ENCODE assay signal across 34 cellular contexts in the genomic region with DNA sequence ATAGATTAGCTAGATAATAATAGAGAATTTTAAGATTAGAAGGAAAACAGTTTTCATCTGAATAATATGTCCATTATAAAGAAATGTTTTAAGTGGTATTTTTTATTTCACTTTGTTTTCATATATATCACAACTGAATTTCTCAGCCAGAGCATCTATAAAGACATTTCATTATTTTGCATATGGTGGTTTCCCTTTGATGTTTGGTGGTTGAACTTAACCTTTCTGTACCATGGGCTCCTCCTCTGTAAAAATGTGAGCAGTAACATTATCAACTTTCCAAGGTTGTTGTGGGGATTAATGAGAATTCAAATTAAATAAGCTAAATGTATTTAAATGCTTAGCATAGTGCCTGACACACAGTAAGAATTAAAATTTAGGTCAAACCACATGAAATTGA.
"Had no signal": no experiment of that assay in that cellular context is flagged by ENCODE, and none has a peak within 500 bp of the region (broad histone marks: within the 10 kb centered on the region; RNA-seq: fewer than 3 reads in every experiment).

No MANE protein-coding gene starts in this region.

- H3K4me1 Mint-ChIP-seq: activated naive CD4-positive, alpha-beta T cell treated with anti-CD3 and anti-CD28 coated beads, Interleukin-2, amount 10 ng/mL, durations not matched to agents 7 days and 5 days; activated naive CD4-positive, alpha-beta T cell treated with anti-CD3 and anti-CD28 coated beads, Interleukin-2, amount 50 U/mL, for 24 hours; activated naive CD8-positive, alpha-beta T cell treated with anti-CD3 and anti-CD28 coated beads, Interleukin-2, amount 10 ng/mL, durations not matched to agents 7 days and 5 days; activated T-helper 17 cell treated with anti-CD3 and anti-CD28 coated beads, Interleukin-2, amount 50 U/mL, for 72 hours; central memory CD8-positive, alpha-beta T cell had no signal

- H3K36me3 Mint-ChIP-seq: activated naive CD4-positive, alpha-beta T cell treated with anti-CD3 and anti-CD28 coated beads, Interleukin-2, amount 10 ng/mL, durations not matched to agents 7 days and 5 days; activated naive CD4-positive, alpha-beta T cell treated with anti-CD3 and anti-CD28 coated beads, Interleukin-2, amount 50 U/mL, for 24 hours; activated naive CD4-positive, alpha-beta T cell treated with anti-CD3 and anti-CD28 coated beads, Interleukin-2, amount 50 U/mL, for 72 hours; activated naive CD8-positive, alpha-beta T cell; activated naive CD8-positive, alpha-beta T cell treated with anti-CD3 and anti-CD28 coated beads for 36 hours; activated naive CD8-positive, alpha-beta T cell treated with anti-CD3 and anti-CD28 coated beads, Interleukin-2, amount 10 ng/mL, durations not matched to agents 7 days and 5 days; brain had no signal

- H3K27me3 Mint-ChIP-seq: activated naive CD4-positive, alpha-beta T cell treated with anti-CD3 and anti-CD28 coated beads, Interleukin-2, amount 10 ng/mL, durations not matched to agents 7 days and 5 days; activated naive CD8-positive, alpha-beta T cell treated with anti-CD3 and anti-CD28 coated beads, Interleukin-2, amount 50 U/mL, for 24 hours; activated T-helper 17 cell treated with anti-CD3 and anti-CD28 coated beads, Interleukin-2, amount 50 U/mL, for 72 hours; brain had no signal

- DNase-seq: activated effector memory CD4-positive, alpha-beta T cell treated with anti-CD3 and anti-CD28 coated beads, Interleukin-2, amount 50 U/mL, for 16 hours; activated effector memory CD4-positive, alpha-beta T cell treated with Interleukin-2 at 50 U/mL for 16 hours; activated gamma-delta T cell; activated gamma-delta T cell treated with Interleukin-2 at 50 U/mL for 16 hours; activated naive CD4-positive, alpha-beta T cell; activated naive CD4-positive, alpha-beta T cell treated with anti-CD3 and anti-CD28 coated beads for 36 hours; activated naive CD4-positive, alpha-beta T cell treated with anti-CD3 and anti-CD28 coated beads, Interleukin-2, amount 10 ng/mL, durations not matched to agents 7 days and 5 days; activated naive CD4-positive, alpha-beta T cell treated with anti-CD3 and anti-CD28 coated beads, Interleukin-2, amount 50 U/mL, for 16 hours; activated naive CD4-positive, alpha-beta T cell treated with Interleukin-2 at 50 U/mL for 16 hours; activated naive CD8-positive, alpha-beta T cell treated with anti-CD3 and anti-CD28 coated beads for 36 hours; activated naive CD8-positive, alpha-beta T cell treated with anti-CD3 and anti-CD28 coated beads, Interleukin-2, amount 10 ng/mL, durations not matched to agents 7 days and 5 days; activated naive CD8-positive, alpha-beta T cell treated with anti-CD3 and anti-CD28 coated beads, Interleukin-2, amount 50 U/mL, for 24 hours; activated T-cell treated with anti-CD3 and anti-CD28 coated beads, Interleukin-2, amount 50 U/mL, for 24 hours; activated T-cell treated with anti-CD3 and anti-CD28 coated beads, Interleukin-2, amount 50 U/mL, for 4 hours; activated T-cell treated with anti-CD3 and anti-CD28 coated beads, Interleukin-2, amount 50 U/mL, for 48 hours; activated T-cell treated with anti-CD3 and anti-CD28 coated beads, Interleukin-2, amount 50 U/mL, for 72 hours; adrenal gland; amniotic stem cell; amygdala; anterior cingulate cortex; aorta; body of pancreas; brain microvascular endothelial cell; caudate nucleus; central memory CD4-positive, alpha-beta T cell; cerebellar nuclear complex had no signal

- H3K9me3 Mint-ChIP-seq: activated naive CD4-positive, alpha-beta T cell treated with anti-CD3 and anti-CD28 coated beads for 36 hours; activated naive CD4-positive, alpha-beta T cell treated with anti-CD3 and anti-CD28 coated beads, Interleukin-2, amount 10 ng/mL, durations not matched to agents 7 days and 5 days; activated naive CD4-positive, alpha-beta T cell treated with anti-CD3 and anti-CD28 coated beads, Interleukin-2, amount 50 U/mL, for 24 hours; activated naive CD4-positive, alpha-beta T cell treated with anti-CD3 and anti-CD28 coated beads, Interleukin-2, amount 50 U/mL, for 72 hours; activated naive CD8-positive, alpha-beta T cell treated with anti-CD3 and anti-CD28 coated beads for 36 hours; activated naive CD8-positive, alpha-beta T cell treated with anti-CD3 and anti-CD28 coated beads, Interleukin-2, amount 10 ng/mL, durations not matched to agents 7 days and 5 days; activated naive CD8-positive, alpha-beta T cell treated with anti-CD3 and anti-CD28 coated beads, Interleukin-2, amount 50 U/mL, for 24 hours; activated T-cell treated with anti-CD3 and anti-CD28 coated beads, Interleukin-2, amount 50 U/mL, for 24 hours; activated T-cell treated with anti-CD3 and anti-CD28 coated beads, Interleukin-2, amount 50 U/mL, for 4 hours; activated T-cell treated with anti-CD3 and anti-CD28 coated beads, Interleukin-2, amount 50 U/mL, for 72 hours; activated T-helper 1 cell treated with anti-CD3 and anti-CD28 coated beads, Interleukin-12 subunit alpha, Interleukin-12 subunit beta, Interleukin-2, Interleukin-4 antibody, amounts not matched to agents 30 ng/mL and 10 ng/mL and 1 ng/mL, durations not matched to agents 14 hours and 24 hours and 36 hours; activated T-helper 17 cell treated with anti-CD3 and anti-CD28 coated beads, Interleukin-2, amount 50 U/mL, for 72 hours; activated T-helper 2 cell treated with anti-CD3 and anti-CD28 coated beads, Interferon-gamma antibody, Interleukin-2, Interleukin-4, amounts not matched to agents 10 μg/mL and 5 μg/mL and 100 μg/mL, durations not matched to agents 14 hours and 24 hours and 36 hours had no signal

- ATAC-seq: activated naive CD4-positive, alpha-beta T cell treated with anti-CD3 and anti-CD28 coated beads, Interleukin-2, amount 50 U/mL, for 72 hours; activated naive CD8-positive, alpha-beta T cell treated with anti-CD3 and anti-CD28 coated beads, Interleukin-2, amount 50 U/mL, for 24 hours; activated T-cell treated with anti-CD3 and anti-CD28 coated beads, Interleukin-2, amount 50 U/mL, for 4 hours; activated T-cell treated with anti-CD3 and anti-CD28 coated beads, Interleukin-2, amount 50 U/mL, for 72 hours; activated T-helper 17 cell treated with anti-CD3 and anti-CD28 coated beads, Interleukin-2, amount 50 U/mL, for 72 hours; body of pancreas had no signal

- H3K27ac Mint-ChIP-seq: activated naive CD4-positive, alpha-beta T cell treated with anti-CD3 and anti-CD28 coated beads for 36 hours; activated naive CD4-positive, alpha-beta T cell treated with anti-CD3 and anti-CD28 coated beads, Interleukin-2, amount 10 ng/mL, durations not matched to agents 7 days and 5 days; activated naive CD4-positive, alpha-beta T cell treated with anti-CD3 and anti-CD28 coated beads, Interleukin-2, amount 50 U/mL, for 24 hours; activated naive CD4-positive, alpha-beta T cell treated with anti-CD3 and anti-CD28 coated beads, Interleukin-2, amount 50 U/mL, for 72 hours; activated naive CD8-positive, alpha-beta T cell; activated naive CD8-positive, alpha-beta T cell treated with anti-CD3 and anti-CD28 coated beads for 36 hours; activated naive CD8-positive, alpha-beta T cell treated with anti-CD3 and anti-CD28 coated beads, Interleukin-2, amount 10 ng/mL, durations not matched to agents 7 days and 5 days; activated naive CD8-positive, alpha-beta T cell treated with anti-CD3 and anti-CD28 coated beads, Interleukin-2, amount 50 U/mL, for 24 hours; activated T-cell treated with anti-CD3 and anti-CD28 coated beads, Interleukin-2, amount 50 U/mL, for 24 hours; activated T-cell treated with anti-CD3 and anti-CD28 coated beads, Interleukin-2, amount 50 U/mL, for 72 hours; activated T-helper 1 cell treated with anti-CD3 and anti-CD28 coated beads, Interleukin-12 subunit alpha, Interleukin-12 subunit beta, Interleukin-2, Interleukin-4 antibody, amounts not matched to agents 30 ng/mL and 10 ng/mL and 1 ng/mL, durations not matched to agents 14 hours and 24 hours and 36 hours; activated T-helper 17 cell treated with anti-CD3 and anti-CD28 coated beads, Interleukin-2, amount 50 U/mL, for 72 hours; activated T-helper 2 cell treated with anti-CD3 and anti-CD28 coated beads, Interferon-gamma antibody, Interleukin-2, Interleukin-4, amounts not matched to agents 10 μg/mL and 5 μg/mL and 100 μg/mL, durations not matched to agents 14 hours and 24 hours and 36 hours; brain had no signal

- H3K4me3 Mint-ChIP-seq: activated naive CD4-positive, alpha-beta T cell treated with anti-CD3 and anti-CD28 coated beads for 36 hours; activated naive CD4-positive, alpha-beta T cell treated with anti-CD3 and anti-CD28 coated beads, Interleukin-2, amount 10 ng/mL, durations not matched to agents 7 days and 5 days; activated naive CD4-positive, alpha-beta T cell treated with anti-CD3 and anti-CD28 coated beads, Interleukin-2, amount 50 U/mL, for 24 hours; activated naive CD8-positive, alpha-beta T cell; activated naive CD8-positive, alpha-beta T cell treated with anti-CD3 and anti-CD28 coated beads for 36 hours; activated naive CD8-positive, alpha-beta T cell treated with anti-CD3 and anti-CD28 coated beads, Interleukin-2, amount 10 ng/mL, durations not matched to agents 7 days and 5 days; activated naive CD8-positive, alpha-beta T cell treated with anti-CD3 and anti-CD28 coated beads, Interleukin-2, amount 50 U/mL, for 24 hours; activated T-cell treated with anti-CD3 and anti-CD28 coated beads, Interleukin-2, amount 50 U/mL, for 24 hours; activated T-cell treated with anti-CD3 and anti-CD28 coated beads, Interleukin-2, amount 50 U/mL, for 4 hours; activated T-cell treated with anti-CD3 and anti-CD28 coated beads, Interleukin-2, amount 50 U/mL, for 72 hours; activated T-helper 1 cell treated with anti-CD3 and anti-CD28 coated beads, Interleukin-12 subunit alpha, Interleukin-12 subunit beta, Interleukin-2, Interleukin-4 antibody, amounts not matched to agents 30 ng/mL and 10 ng/mL and 1 ng/mL, durations not matched to agents 14 hours and 24 hours and 36 hours; activated T-helper 17 cell treated with anti-CD3 and anti-CD28 coated beads, Interleukin-2, amount 50 U/mL, for 72 hours; brain; central memory CD8-positive, alpha-beta T cell had no signal
